In genomic region chr12:29155079-29155478, GRCh38 we compare ENCODE assay signal across 15 cellular contexts. TPM values are rescaled to one million over a fixed set of nuclear protein-coding genes. Genes with fewer than 3 reads are reported as not detected.
DNase-seq lines count a peak whose midpoint lies in the region; ATAC-seq and TF ChIP-seq lines count a peak whose summit lies in the region.
"Had no signal": no experiment of that assay in that cellular context is flagged by ENCODE, and none has a peak within 500 bp of the region (broad histone marks: within the 10 kb centered on the region; RNA-seq: fewer than 3 reads in every experiment).

No MANE protein-coding gene starts in this region.

- H3K4me3 ChIP-seq in SK-N-MC (peak overlapping the region; percentile 40; the same call in 1 of the 2 replicates), colonic mucosa (no peak overlapping the region), psoas muscle (no peak overlapping the region)

- TF ChIP-seq CTCF in colonic mucosa (IDR thresholded peaks at IDR 0.05): no peak
- TF ChIP-seq CTCF in psoas muscle (IDR thresholded peaks at IDR 0.05): no peak

- peaks cover 2% of the 10 kb centered on the region for H3K36me3 Mint-ChIP-seq in activated T-cell treated with anti-CD3 and anti-CD28 coated beads, Interleukin-2, amount 50 U/mL, for 4 hours (ENCODE audit: insufficient read depth)
- H3K36me3 Mint-ChIP-seq: CD8-positive, alpha-beta memory T cell; immature natural killer cell had no signal

- no peaks in the 10 kb centered on the region for H3K9me3 Mint-ChIP-seq in activated T-cell treated with anti-CD3 and anti-CD28 coated beads, Interleukin-2, amount 50 U/mL, for 4 hours
- H3K9me3 Mint-ChIP-seq: CD8-positive, alpha-beta memory T cell; immature natural killer cell; nephron progenitor cell; type B pancreatic cell had no signal

- no peaks in the 10 kb centered on the region for H3K27me3 Mint-ChIP-seq in activated T-cell treated with anti-CD3 and anti-CD28 coated beads, Interleukin-2, amount 50 U/mL, for 4 hours (ENCODE audit: low read depth)
- H3K27me3 Mint-ChIP-seq: CD8-positive, alpha-beta memory T cell had no signal

- H3K9me3 ChIP-seq in SK-N-MC (ENCODE audit: low read depth, low read length): no peaks in the 10 kb centered on the region
- no peaks in the 10 kb centered on the region for H3K9me3 ChIP-seq in colonic mucosa
- H3K9me3 ChIP-seq in psoas muscle: no peaks in the 10 kb centered on the region

- H3K36me3 ChIP-seq in SK-N-MC (ENCODE audit: insufficient read depth, low read length) (no peaks in the 10 kb centered on the region), colonic mucosa (no peaks in the 10 kb centered on the region), psoas muscle (ENCODE audit: insufficient read depth in 1 of 2, low read depth in 1 of 2) (no peaks in the 10 kb centered on the region)

- H3K4me1 Mint-ChIP-seq in activated T-cell treated with anti-CD3 and anti-CD28 coated beads, Interleukin-2, amount 50 U/mL, for 4 hours (ENCODE audit: low read depth): peaks cover 20% of the 10 kb centered on the region

- H3K4me1 ChIP-seq in colonic mucosa (peaks cover 3% of the 10 kb centered on the region), psoas muscle (no peaks in the 10 kb centered on the region)

- H3K27me3 ChIP-seq in colonic mucosa (no peaks in the 10 kb centered on the region), psoas muscle (ENCODE audit: insufficient read depth in 3 of 3, low read length in 2 of 3) (peaks cover 0 to 5% (median 0%) of the 10 kb centered on the region in 3 donors)

- H3K27ac ChIP-seq in SK-N-MC: peak overlapping the region; percentile 88
- no peak overlapping the region for H3K27ac ChIP-seq in colonic mucosa
- no peak overlapping the region for H3K27ac ChIP-seq in psoas muscle

- H3K9ac ChIP-seq in SK-N-MC (ENCODE audit: insufficient read length): no peak overlapping the region
- H3K9ac ChIP-seq in colonic mucosa (ENCODE audit: low read depth in 2 of 2, low read length in 2 of 2): no peak overlapping the region

- H3K4me3 Mint-ChIP-seq in activated T-cell treated with anti-CD3 and anti-CD28 coated beads, Interleukin-2, amount 50 U/mL, for 4 hours: no peak overlapping the region
- H3K4me3 Mint-ChIP-seq: CD8-positive, alpha-beta memory T cell; immature natural killer cell; nephron progenitor cell; type B pancreatic cell had no signal

- intact Hi-C loops in colonic mucosa (cut with DNase I): loop anchor here (10.0 kb wide), 1 partner anchor 60 kb away; no protein-coding TSS in a partner anchor
- intact Hi-C loops in psoas muscle (cut with DNase I): no loop called here

- DNase-seq in Daoy (ENCODE audit: low read depth) (peak; percentile 21), SK-N-MC (ENCODE audit: low read depth, low spot score) (peak; percentile 45), colonic mucosa (no peak), amygdala (lab: John Stamatoyannopoulos, UW) (no peak), psoas muscle (no peak)
- no peak for DNase-seq in activated T-cell treated with anti-CD3 and anti-CD28 coated beads, Interleukin-2, amount 50 U/mL, for 4 hours
- DNase-seq: activated gamma-delta T cell treated with Interleukin-2 at 50 U/mL for 16 hours; CD8-positive, alpha-beta memory T cell; immature natural killer cell; NCI-H524 treated with DMSO at 0.1 percent for 48 hours; nephron progenitor cell; stimulated activated CD4-positive, alpha-beta T cell treated with anti-CD3 and anti-CD28 coated beads, Interleukin-2, amount 100 ng/mL, for 24 hours had no signal

- 43 to 64% (median 63%) methylated on average over 1 of the region's 1 CpG for WGBS in psoas muscle, 3 donors

- ATAC-seq in GM19397 (IDR thresholded peaks at IDR 0.05; ENCODE audit: unreplicated experiment): peak; percentile 40
- ATAC-seq in HG03060 (IDR thresholded peaks at IDR 0.05; ENCODE audit: low read depth, unreplicated experiment): peak; percentile 28
- no peak for ATAC-seq in activated T-cell treated with anti-CD3 and anti-CD28 coated beads, Interleukin-2, amount 50 U/mL, for 4 hours
- ATAC-seq in psoas muscle: no peak

RNA-seq across cellular contexts. Expression of gene FAR2, which starts 6.0 kb away (rescaled TPM):
- 8.2 and 21.9 TPM in 2 replicates for total RNA-seq in Daoy (2014; rRNA removed; shearing (Covaris generic))
- total RNA-seq in activated T-cell treated with anti-CD3 and anti-CD28 coated beads, Interleukin-2, amount 50 U/mL, for 4 hours: 1 to 10 TPM; 2.5 to 5.9 (median 2.5) TPM
- total RNA-seq in colonic mucosa: 10 to 100 TPM; 67.4 to 83.6 TPM
- 1 to 10 TPM; 1.3 to 1.9 (median 1.7) TPM for total RNA-seq in psoas muscle
- polyA plus RNA-seq in psoas muscle: 1 to 10 TPM in 1 of 3 donors, under 1 TPM in 2; 0.75 to 1.6 (median 0.98) TPM

Comparison
In these comparisons a context has a peak if more than half of its experiments do, and no peak if none do; other contexts are left out.
1. DNase-seq: peak in Daoy (single experiment) and SK-N-MC (single experiment); none in activated T-cell treated with anti-CD3 and anti-CD28 coated beads, Interleukin-2, amount 50 U/mL, for 4 hours (single experiment), colonic mucosa (single experiment), amygdala (0 of 56) and psoas muscle (0 of 2).
2. ATAC-seq: peak in GM19397 (single experiment) and HG03060 (single experiment); none in activated T-cell treated with anti-CD3 and anti-CD28 coated beads, Interleukin-2, amount 50 U/mL, for 4 hours (0 of 2) and psoas muscle (0 of 4).